Comparison of ENCODE assay signal across 11 cellular contexts in the genomic region with DNA sequence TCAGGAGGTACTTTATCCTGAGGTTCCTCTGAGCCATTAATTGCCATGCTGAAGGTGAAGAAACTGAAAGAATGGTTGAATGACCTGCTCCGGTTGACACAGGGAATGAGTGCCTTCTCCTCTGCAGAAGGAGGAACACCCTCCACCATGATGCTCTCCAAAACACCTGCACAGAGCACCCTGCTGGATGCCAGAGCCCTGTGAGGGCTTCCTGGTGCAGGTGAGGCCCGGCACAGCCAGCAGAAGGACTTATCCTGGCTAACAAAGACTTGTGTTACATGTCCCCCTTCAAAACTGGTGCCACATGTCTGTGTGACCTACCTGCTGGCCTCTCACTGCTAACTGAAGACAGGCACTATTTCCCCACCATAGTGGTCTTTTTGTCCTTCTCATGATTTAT. TPM values are rescaled to one million over a fixed set of nuclear protein-coding genes. Genes with fewer than 3 reads are reported as not detected.
DNase-seq lines count a peak whose midpoint lies in the region; ATAC-seq and TF ChIP-seq lines count a peak whose summit lies in the region.
"Had no signal": no experiment of that assay in that cellular context is flagged by ENCODE, and none has a peak within 500 bp of the region (broad histone marks: within the 10 kb centered on the region; RNA-seq: fewer than 3 reads in every experiment).

No MANE protein-coding gene starts in this region.

- peaks cover 53% of the 10 kb centered on the region for H3K4me1 ChIP-seq in Loucy (ENCODE audit: insufficient read depth, low read length, poor library complexity, severe bottlenecking)
- peaks cover 12% of the 10 kb centered on the region for H3K4me1 ChIP-seq in GM23338 (ENCODE audit: insufficient read depth)

- H3K4me2 ChIP-seq in Loucy (ENCODE audit: low read depth, low read length, poor library complexity, severe bottlenecking), result no peak overlapping the region
- H3K4me2 ChIP-seq in GM23338, result no peak overlapping the region

- no peak for ATAC-seq in central memory CD8-positive, alpha-beta T cell (replicated peaks; ENCODE audit: extremely low read depth, poor library complexity, severe bottlenecking)
- ATAC-seq in GM23338, result no peak

- no peak for TF ChIP-seq POLR2A in erythroblast (IDR thresholded peaks at IDR 0.05; ENCODE audit: low read length)

- DNase-seq in DMS153 (lab: John Stamatoyannopoulos, UW), result peak; percentile 40
- no peak for DNase-seq in DMS153 treated with DMSO at 0.1 percent for 48 hours (lab: John Stamatoyannopoulos, UW; ENCODE audit: unreplicated experiment)
- DNase-seq in central memory CD8-positive, alpha-beta T cell (ENCODE audit: low spot score in 2 of 2), result no peak
- peak; percentile 74 for DNase-seq in osteocyte (ENCODE audit: extremely low spot score, unreplicated experiment)
- no peak for DNase-seq in germinal center (ENCODE audit: low spot score)
- DNase-seq in GM23338 (ENCODE audit: low spot score), result no peak
- no peak for DNase-seq in erythroblast (lab: John Stamatoyannopoulos, UW)
- DNase-seq: brain microvascular endothelial cell had no signal

- no peaks in the 10 kb centered on the region for H3K9me2 ChIP-seq in Loucy (replicated peaks; ENCODE audit: low read depth, low read length)
- H3K9me2 ChIP-seq in GM23338 (ENCODE audit: insufficient read depth), result no peaks in the 10 kb centered on the region

- H3K4me3 ChIP-seq in Loucy (ENCODE audit: low read length, poor library complexity, severe bottlenecking), result no peak overlapping the region
- H3K4me3 ChIP-seq in GM23338, result no peak overlapping the region

- H3F3A ChIP-seq in Loucy (ENCODE audit: low read depth) (peaks cover 2% of the 10 kb centered on the region; the same call in 1 of the 2 replicates), GM23338 (replicated peaks; ENCODE audit: low read depth) (no peaks in the 10 kb centered on the region)

- H3K4me3 Mint-ChIP-seq in central memory CD8-positive, alpha-beta T cell, result no peak overlapping the region
- H3K4me3 Mint-ChIP-seq in osteocyte (ENCODE audit: unreplicated experiment) (no peak overlapping the region), GM23338 (no peak overlapping the region)

- no peak overlapping the region for H3K27ac ChIP-seq in GM23338 (ENCODE audit: low read depth)
- H3K27ac ChIP-seq: 22Rv1, brain microvascular endothelial cell, HL-60 had no signal

- peaks cover 14% of the 10 kb centered on the region for H3K36me3 Mint-ChIP-seq in central memory CD8-positive, alpha-beta T cell (ENCODE audit: insufficient read depth)
- H3K36me3 Mint-ChIP-seq in osteocyte (ENCODE audit: unreplicated experiment), result no peaks in the 10 kb centered on the region
- no peaks in the 10 kb centered on the region for H3K36me3 Mint-ChIP-seq in GM23338 (ENCODE audit: low read depth)

- H3K4me1 Mint-ChIP-seq in central memory CD8-positive, alpha-beta T cell, result peaks cover 45% of the 10 kb centered on the region
- peaks cover 11% of the 10 kb centered on the region for H3K4me1 Mint-ChIP-seq in osteocyte (ENCODE audit: unreplicated experiment)
- peaks cover 26% of the 10 kb centered on the region for H3K4me1 Mint-ChIP-seq in GM23338

- no peaks in the 10 kb centered on the region for H3K36me3 ChIP-seq in Loucy (ENCODE audit: insufficient read depth, low read length)
- H3K36me3 ChIP-seq in GM23338 (ENCODE audit: insufficient read depth), result no peaks in the 10 kb centered on the region
- H3K36me3 ChIP-seq: brain microvascular endothelial cell had no signal

- peak overlapping the region; percentile 21 for H3K9ac ChIP-seq in Loucy (ENCODE audit: low read depth, low read length, poor library complexity, severe bottlenecking)

- H3K9me3 ChIP-seq in Loucy (ENCODE audit: insufficient read depth, low read depth, low read length), result no peaks in the 10 kb centered on the region

- no peaks in the 10 kb centered on the region for H3K27me3 Mint-ChIP-seq in central memory CD8-positive, alpha-beta T cell
- H3K27me3 Mint-ChIP-seq in osteocyte (ENCODE audit: unreplicated experiment) (no peaks in the 10 kb centered on the region), GM23338 (ENCODE audit: insufficient read depth, low read depth, poor library complexity) (peaks cover 13% of the 10 kb centered on the region)

- no peaks in the 10 kb centered on the region for H3K9me3 Mint-ChIP-seq in central memory CD8-positive, alpha-beta T cell
- H3K9me3 Mint-ChIP-seq in osteocyte (ENCODE audit: unreplicated experiment) (no peaks in the 10 kb centered on the region), GM23338 (no peaks in the 10 kb centered on the region)

- TF ChIP-seq CTCF in Loucy (conservative IDR thresholded peaks at IDR 0.05; ENCODE audit: low read length) (no peak), osteocyte (IDR thresholded peaks at IDR 0.05) (no peak), GM23338 (conservative IDR thresholded peaks at IDR 0.05; ENCODE audit: low read depth in 2 of 2) (no peak)

- H3K79me2 ChIP-seq in Loucy (ENCODE audit: insufficient read depth, low read length) (no peaks in the 10 kb centered on the region), GM23338 (replicated peaks; ENCODE audit: insufficient read depth) (no peaks in the 10 kb centered on the region)

- peak overlapping the region; percentile 41 for H3K27ac Mint-ChIP-seq in central memory CD8-positive, alpha-beta T cell (ENCODE audit: low read depth)
- no peak overlapping the region for H3K27ac Mint-ChIP-seq in osteocyte (ENCODE audit: unreplicated experiment)
- H3K27ac Mint-ChIP-seq in GM23338, result no peak overlapping the region

- H3K27me3 ChIP-seq in Loucy (ENCODE audit: insufficient read depth, low read length, poor library complexity, severe bottlenecking) (no peaks in the 10 kb centered on the region), GM23338 (ENCODE audit: insufficient read depth) (no peaks in the 10 kb centered on the region)
- H3K27me3 ChIP-seq: brain microvascular endothelial cell had no signal

- H4K20me1 ChIP-seq in Loucy (ENCODE audit: insufficient read depth, low read length, poor library complexity, severe bottlenecking) (no peaks in the 10 kb centered on the region), GM23338 (replicated peaks; ENCODE audit: insufficient read depth) (no peaks in the 10 kb centered on the region)

- H2AFZ ChIP-seq in Loucy (ENCODE audit: low read length) (peak overlapping the region; percentile 47), GM23338 (no peak overlapping the region)

TF ChIP-seq in GM23338, 12 proteins besides CTCF, POLR2A, EP300 and RAD21:
- TF ChIP-seq POLR2AphosphoS5 (IDR thresholded peaks at IDR 0.05; ENCODE audit: low read depth), result no peak
- TF ChIP-seq ZNF114 (CRISPR knock-in tag; IDR thresholded peaks at IDR 0.05), result no peak
- TF ChIP-seq, protein P1, sequence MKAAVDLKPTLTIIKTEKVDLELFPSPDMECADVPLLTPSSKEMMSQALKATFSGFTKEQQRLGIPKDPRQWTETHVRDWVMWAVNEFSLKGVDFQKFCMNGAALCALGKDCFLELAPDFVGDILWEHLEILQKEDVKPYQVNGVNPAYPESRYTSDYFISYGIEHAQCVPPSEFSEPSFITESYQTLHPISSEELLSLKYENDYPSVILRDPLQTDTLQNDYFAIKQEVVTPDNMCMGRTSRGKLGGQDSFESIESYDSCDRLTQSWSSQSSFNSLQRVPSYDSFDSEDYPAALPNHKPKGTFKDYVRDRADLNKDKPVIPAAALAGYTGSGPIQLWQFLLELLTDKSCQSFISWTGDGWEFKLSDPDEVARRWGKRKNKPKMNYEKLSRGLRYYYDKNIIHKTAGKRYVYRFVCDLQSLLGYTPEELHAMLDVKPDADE (IDR thresholded peaks at IDR 0.05), result no peak
- no peak for TF ChIP-seq STAT1 (IDR thresholded peaks at IDR 0.05; ENCODE audit: unreplicated experiment)
- no peak for TF ChIP-seq EZH2 (IDR thresholded peaks at IDR 0.05; ENCODE audit: low read depth, unreplicated experiment)
- no peak for TF ChIP-seq CREB1 (CRISPR knock-in tag; IDR thresholded peaks at IDR 0.05; ENCODE audit: low read depth)
- TF ChIP-seq, protein P2, sequence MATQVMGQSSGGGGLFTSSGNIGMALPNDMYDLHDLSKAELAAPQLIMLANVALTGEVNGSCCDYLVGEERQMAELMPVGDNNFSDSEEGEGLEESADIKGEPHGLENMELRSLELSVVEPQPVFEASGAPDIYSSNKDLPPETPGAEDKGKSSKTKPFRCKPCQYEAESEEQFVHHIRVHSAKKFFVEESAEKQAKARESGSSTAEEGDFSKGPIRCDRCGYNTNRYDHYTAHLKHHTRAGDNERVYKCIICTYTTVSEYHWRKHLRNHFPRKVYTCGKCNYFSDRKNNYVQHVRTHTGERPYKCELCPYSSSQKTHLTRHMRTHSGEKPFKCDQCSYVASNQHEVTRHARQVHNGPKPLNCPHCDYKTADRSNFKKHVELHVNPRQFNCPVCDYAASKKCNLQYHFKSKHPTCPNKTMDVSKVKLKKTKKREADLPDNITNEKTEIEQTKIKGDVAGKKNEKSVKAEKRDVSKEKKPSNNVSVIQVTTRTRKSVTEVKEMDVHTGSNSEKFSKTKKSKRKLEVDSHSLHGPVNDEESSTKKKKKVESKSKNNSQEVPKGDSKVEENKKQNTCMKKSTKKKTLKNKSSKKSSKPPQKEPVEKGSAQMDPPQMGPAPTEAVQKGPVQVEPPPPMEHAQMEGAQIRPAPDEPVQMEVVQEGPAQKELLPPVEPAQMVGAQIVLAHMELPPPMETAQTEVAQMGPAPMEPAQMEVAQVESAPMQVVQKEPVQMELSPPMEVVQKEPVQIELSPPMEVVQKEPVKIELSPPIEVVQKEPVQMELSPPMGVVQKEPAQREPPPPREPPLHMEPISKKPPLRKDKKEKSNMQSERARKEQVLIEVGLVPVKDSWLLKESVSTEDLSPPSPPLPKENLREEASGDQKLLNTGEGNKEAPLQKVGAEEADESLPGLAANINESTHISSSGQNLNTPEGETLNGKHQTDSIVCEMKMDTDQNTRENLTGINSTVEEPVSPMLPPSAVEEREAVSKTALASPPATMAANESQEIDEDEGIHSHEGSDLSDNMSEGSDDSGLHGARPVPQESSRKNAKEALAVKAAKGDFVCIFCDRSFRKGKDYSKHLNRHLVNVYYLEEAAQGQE (IDR thresholded peaks at IDR 0.05; ENCODE audit: unreplicated experiment), result no peak
- TF ChIP-seq ZNF331 (CRISPR knock-in tag; IDR thresholded peaks at IDR 0.05; ENCODE audit: low read depth), result no peak
- no peak for TF ChIP-seq JUNB (IDR thresholded peaks at IDR 0.05; ENCODE audit: unreplicated experiment)
- TF ChIP-seq EZH2phosphoT487 (IDR thresholded peaks at IDR 0.05; ENCODE audit: unreplicated experiment), result no peak

RNA-seq across cellular contexts. Expression of a gene that starts 14.3 kb away (rescaled TPM):
- total RNA-seq in osteocyte, result 29.5 and 34.8 TPM in 2 replicates
- 91.3 and 93.6 TPM in 2 replicates for total RNA-seq in GM23338 (2014; rRNA removed; shearing (Covaris generic))
- 41.9 and 50.6 TPM in 2 replicates for polyA plus RNA-seq in GM23338 (2016; fragmentation: Nextera tagmentation; extraction: Ambion mirVana)

Comparison
In these comparisons a context has a peak if more than half of its experiments do, and no peak if none do; other contexts are left out.
1. DNase-seq: peak in DMS153 (single experiment) and osteocyte (single experiment); none in DMS153 treated with DMSO at 0.1 percent for 48 hours (single experiment), central memory CD8-positive, alpha-beta T cell (0 of 2), germinal center (single experiment), GM23338 (single experiment) and erythroblast (0 of 2).